In genomic region chr19:18809149-18809978, GRCh38 we compare ENCODE assay signal across 11 cellular contexts. TPM values are rescaled to one million over a fixed set of nuclear protein-coding genes. Genes with fewer than 3 reads are reported as not detected.
A peak's percentile ranks its signal among the peaks of the same experiment; 100 is the strongest.
DNase-seq lines count a peak whose midpoint lies in the region; ATAC-seq and TF ChIP-seq lines count a peak whose summit lies in the region.
"Had no signal": no experiment of that assay in that cellular context is flagged by ENCODE, and none has a peak within 500 bp of the region (broad histone marks: within the 10 kb centered on the region; RNA-seq: fewer than 3 reads in every experiment).

No MANE protein-coding gene starts in this region.

- no peaks in the 10 kb centered on the region for H3K9me3 Mint-ChIP-seq in stimulated activated naive B cell treated with anti-CD40 and anti-IgM and Interleukin-4, amounts not matched to agents 10 μg/mL and 1 μg/mL and 100 μg/mL, for 72 hours

- peaks cover 3 to 7% of the 10 kb centered on the region in 2 donors for H3K4me1 Mint-ChIP-seq in stimulated activated naive B cell treated with anti-CD40 and anti-IgM and Interleukin-4, amounts not matched to agents 10 μg/mL and 1 μg/mL and 100 μg/mL, for 72 hours

- H3K4me3 Mint-ChIP-seq in stimulated activated naive B cell treated with anti-CD40 and anti-IgM and Interleukin-4, amounts not matched to agents 10 μg/mL and 1 μg/mL and 100 μg/mL, for 72 hours, result no peak overlapping the region

- H3K27me3 ChIP-seq in RWPE2 (ENCODE audit: insufficient read depth, poor library complexity, severe bottlenecking), result no peaks in the 10 kb centered on the region

- peaks cover 7% of the 10 kb centered on the region for H3K4me1 ChIP-seq in RWPE2 (ENCODE audit: insufficient read depth, poor library complexity, severe bottlenecking)

- DNase-seq in EL (peak; percentile 78), RWPE2 (ENCODE audit: low spot score) (no peak), Right ventricle myocardium superior (peak; percentile 71), skeletal muscle cell (ENCODE audit: low read depth) (peak; percentile 77), NAMALWA (ENCODE audit: low spot score) (no peak), T-helper 2 cell (no peak), iPS-NIHi11 (ENCODE audit: low spot score) (no peak)
- DNase-seq in stimulated activated naive B cell treated with anti-CD40 and anti-IgM and Interleukin-4, amounts not matched to agents 10 μg/mL and 1 μg/mL and 100 μg/mL, for 72 hours, result no peak
- DNase-seq: activated gamma-delta T cell, NCI-H1930 had no signal

- no peaks in the 10 kb centered on the region for H3K36me3 ChIP-seq in RWPE2 (ENCODE audit: low read depth)

- peaks cover 8 to 39% of the 10 kb centered on the region in 2 donors for H3K27me3 Mint-ChIP-seq in stimulated activated naive B cell treated with anti-CD40 and anti-IgM and Interleukin-4, amounts not matched to agents 10 μg/mL and 1 μg/mL and 100 μg/mL, for 72 hours

- no peaks in the 10 kb centered on the region for H3K9me3 ChIP-seq in RWPE2 (ENCODE audit: severe bottlenecking)

- no peaks in the 10 kb centered on the region for H3K36me3 Mint-ChIP-seq in stimulated activated naive B cell treated with anti-CD40 and anti-IgM and Interleukin-4, amounts not matched to agents 10 μg/mL and 1 μg/mL and 100 μg/mL, for 72 hours

- no peak for TF ChIP-seq CTCF in RWPE2 (IDR thresholded peaks at IDR 0.05; ENCODE audit: poor library complexity, severe bottlenecking)

- ATAC-seq in RWPE2 (ENCODE audit: low read depth) (peak; percentile 68), Right ventricle myocardium superior (ENCODE audit: poor library complexity) (peak; percentile 85)
- ATAC-seq in stimulated activated naive B cell treated with anti-CD40 and anti-IgM and Interleukin-4, amounts not matched to agents 10 μg/mL and 1 μg/mL and 100 μg/mL, for 72 hours (replicated peaks), result no peak

- H3K27ac ChIP-seq in RWPE2 (ENCODE audit: poor library complexity, severe bottlenecking), result no peak overlapping the region
- H3K27ac ChIP-seq: epithelial cell of prostate had no signal

- H3K4me3 ChIP-seq in RWPE2 (ENCODE audit: severe bottlenecking) (no peak overlapping the region), skeletal muscle cell (ENCODE audit: low read depth, low read length) (no peak overlapping the region)

- H3K27ac Mint-ChIP-seq in stimulated activated naive B cell treated with anti-CD40 and anti-IgM and Interleukin-4, amounts not matched to agents 10 μg/mL and 1 μg/mL and 100 μg/mL, for 72 hours, result no peak overlapping the region

- intact Hi-C loops in Right ventricle myocardium superior (cut with DNase I), result no loop called here

RNA-seq across cellular contexts. Expression of gene COMP, which starts 18.3 kb away (rescaled TPM):
- total RNA-seq in Right ventricle myocardium superior, result not detected

RNA-seq across cellular contexts. Expression of gene UPF1, which starts 22.4 kb away (rescaled TPM):
- total RNA-seq in Right ventricle myocardium superior, result 34.2 TPM

Comparison
In these comparisons a context has a peak if more than half of its experiments do, and no peak if none do; other contexts are left out.
1. DNase-seq: peak in EL (single experiment), Right ventricle myocardium superior (single experiment) and skeletal muscle cell (single experiment); none in RWPE2 (single experiment), NAMALWA (single experiment), T-helper 2 cell (0 of 5), stimulated activated naive B cell treated with anti-CD40 and anti-IgM and Interleukin-4, amounts not matched to agents 10 μg/mL and 1 μg/mL and 100 μg/mL, for 72 hours (single experiment) and iPS-NIHi11 (single experiment).
2. ATAC-seq: peak in RWPE2 (single experiment) and Right ventricle myocardium superior (single experiment); none in stimulated activated naive B cell treated with anti-CD40 and anti-IgM and Interleukin-4, amounts not matched to agents 10 μg/mL and 1 μg/mL and 100 μg/mL, for 72 hours (0 of 2).